Comparison of ENCODE assay signal across 8 cellular contexts in genomic region chr6:96015791-96016776, GRCh38. TPM values are rescaled to one million over a fixed set of nuclear protein-coding genes. Genes with fewer than 3 reads are reported as not detected.
DNase-seq lines count a peak whose midpoint lies in the region; ATAC-seq and TF ChIP-seq lines count a peak whose summit lies in the region.

Gene FUT9, plus strand, starts transcription at chr6:96015974. Its CDS starts 187,182 bp downstream, at chr6:96203156.

- H3K36me3 ChIP-seq in left ventricle myocardium inferior (no peaks in the 10 kb centered on the region), Karpas-422 (ENCODE audit: insufficient read depth, low read length) (no peaks in the 10 kb centered on the region)

- H3K4me1 ChIP-seq in right cardiac atrium (ENCODE audit: control insufficient read depth, insufficient read depth, low read length) (no peaks in the 10 kb centered on the region), left ventricle myocardium inferior (no peaks in the 10 kb centered on the region), Karpas-422 (ENCODE audit: low read length) (no peaks in the 10 kb centered on the region)

- H4K20me1 ChIP-seq in Karpas-422 (ENCODE audit: insufficient read depth, low read depth, low read length), result no peaks in the 10 kb centered on the region

- under 1% methylated on average over 54 of the region's 54 CpGs for WGBS in right cardiac atrium

- H3K4me2 ChIP-seq in Karpas-422 (ENCODE audit: low read depth, low read length, poor library complexity, severe bottlenecking), result no peak within 1 kb of the TSS

- H3K27ac ChIP-seq in right cardiac atrium (ENCODE audit: low read length) (no peak within 1 kb of the TSS), left ventricle myocardium inferior (replicated peaks) (no peak within 1 kb of the TSS), Karpas-422 (ENCODE audit: low read length) (no peak within 1 kb of the TSS)

- H3K9me3 ChIP-seq in right cardiac atrium (ENCODE audit: control insufficient read depth, low read length) (no peaks in the 10 kb centered on the region), left ventricle myocardium inferior (replicated peaks) (no peaks in the 10 kb centered on the region), Karpas-422 (ENCODE audit: low read length) (no peaks in the 10 kb centered on the region)

- no peaks in the 10 kb centered on the region for H3K79me2 ChIP-seq in Karpas-422 (ENCODE audit: low read length)

- H3K9me2 ChIP-seq in Karpas-422 (replicated peaks; ENCODE audit: insufficient read depth, low read length), result no peaks in the 10 kb centered on the region

- peak in 2 of 3 donors; percentile 35 to 46 for DNase-seq in right cardiac atrium
- no peak for DNase-seq in left ventricle myocardium inferior
- DNase-seq in anterior cingulate cortex (lab: John Stamatoyannopoulos, UW), result peak; percentile 48 to 95 (median 88)
- DNase-seq in medulla oblongata (ENCODE audit: extremely low spot score), result peak; percentile 86
- no peak for DNase-seq in activated T-cell treated with anti-CD3 and anti-CD28 coated beads for 4 hours
- no peak for DNase-seq in Karpas-422
- DNase-seq in activated gamma-delta T cell treated with Interleukin-2 at 50 U/mL for 16 hours, result no peak

- ATAC-seq in right cardiac atrium (peak in 1 of 2 donors; percentile 29), HG03135 (IDR thresholded peaks at IDR 0.05; ENCODE audit: unreplicated experiment) (no peak)

- H3K4me3 ChIP-seq in right cardiac atrium (ENCODE audit: low read length) (no peak within 1 kb of the TSS), left ventricle myocardium inferior (no peak within 1 kb of the TSS), Karpas-422 (ENCODE audit: low read length) (no peak within 1 kb of the TSS)

- intact Hi-C loops in right cardiac atrium (cut with DNase I) (no loop called here), left ventricle myocardium inferior (cut with micrococcal nuclease) (no loop called here)

- H2AFZ ChIP-seq in Karpas-422 (ENCODE audit: low read length), result no peak within 1 kb of the TSS

- H3K9ac ChIP-seq in Karpas-422 (ENCODE audit: low read length), result no peak within 1 kb of the TSS

- TF ChIP-seq CTCF in left ventricle myocardium inferior (IDR thresholded peaks at IDR 0.05; ENCODE audit: borderline replicate concordance), result no peak

- H3K27me3 ChIP-seq in right cardiac atrium (ENCODE audit: control insufficient read depth, insufficient read depth) (no peaks in the 10 kb centered on the region), left ventricle myocardium inferior (ENCODE audit: low read depth) (peaks cover 50% of the 10 kb centered on the region), Karpas-422 (ENCODE audit: low read length) (no peaks in the 10 kb centered on the region)

RNA-seq across cellular contexts. Expression of gene FUT9, which starts in this region (rescaled TPM):
- not detected for total RNA-seq in right cardiac atrium
- not detected for polyA plus RNA-seq in right cardiac atrium
- total RNA-seq in left ventricle myocardium inferior, result not detected
- total RNA-seq in Karpas-422 (2014; rRNA removed; shearing (Covaris generic); ENCODE audit: low replicate concordance), result not detected in 2 replicates

Comparison
In these comparisons a context has a peak if more than half of its experiments do, and no peak if none do; other contexts are left out.
1. Peak in DNase-seq in right cardiac atrium; RNA of the gene not detected or under 1 TPM.
2. DNase-seq: peak in anterior cingulate cortex (58 of 58) and medulla oblongata (single experiment); none in left ventricle myocardium inferior (single experiment), activated T-cell treated with anti-CD3 and anti-CD28 coated beads for 4 hours (single experiment), Karpas-422 (single experiment) and activated gamma-delta T cell treated with Interleukin-2 at 50 U/mL for 16 hours (single experiment).